Comparison of ENCODE assay signal across 8 cellular contexts in genomic region chr16:14486520-14487303, GRCh38.
DNase-seq lines count a peak whose midpoint lies in the region.

No MANE protein-coding gene starts in this region.

- H3K4me3 ChIP-seq in skeletal muscle cell (ENCODE audit: low read depth, low read length) = peak overlapping the region; percentile 35

- peak; percentile 73 for DNase-seq in D341Med (ENCODE audit: low spot score)
- DNase-seq in NCI-H2171 (lab: John Stamatoyannopoulos, UW) = peak; percentile 28
- DNase-seq in brain pericyte (ENCODE audit: low read depth, low spot score) = peak; percentile 57
- peak in 48 of 51 donors; percentile 14 to 85 (median 61) for DNase-seq in hypothalamus (lab: John Stamatoyannopoulos, UW)
- peak; percentile 84 for DNase-seq in skeletal muscle cell (ENCODE audit: low read depth)
- DNase-seq in NCI-H128 (lab: John Stamatoyannopoulos, UW; ENCODE audit: unreplicated experiment) = no peak
- DNase-seq in activated naive CD4-positive, alpha-beta T cell treated with Interleukin-2 at 50 U/mL for 16 hours = no peak
- no peak for DNase-seq in T-helper 9 cell

Comparison
In these comparisons a context has a peak if more than half of its experiments do, and no peak if none do; other contexts are left out.
1. DNase-seq: peak in D341Med (single experiment), NCI-H2171 (single experiment), brain pericyte (single experiment), hypothalamus (48 of 51) and skeletal muscle cell (single experiment); none in NCI-H128 (single experiment), activated naive CD4-positive, alpha-beta T cell treated with Interleukin-2 at 50 U/mL for 16 hours (single experiment) and T-helper 9 cell (single experiment).